ENCODE assay signal across 17 cellular contexts in the genomic region with DNA sequence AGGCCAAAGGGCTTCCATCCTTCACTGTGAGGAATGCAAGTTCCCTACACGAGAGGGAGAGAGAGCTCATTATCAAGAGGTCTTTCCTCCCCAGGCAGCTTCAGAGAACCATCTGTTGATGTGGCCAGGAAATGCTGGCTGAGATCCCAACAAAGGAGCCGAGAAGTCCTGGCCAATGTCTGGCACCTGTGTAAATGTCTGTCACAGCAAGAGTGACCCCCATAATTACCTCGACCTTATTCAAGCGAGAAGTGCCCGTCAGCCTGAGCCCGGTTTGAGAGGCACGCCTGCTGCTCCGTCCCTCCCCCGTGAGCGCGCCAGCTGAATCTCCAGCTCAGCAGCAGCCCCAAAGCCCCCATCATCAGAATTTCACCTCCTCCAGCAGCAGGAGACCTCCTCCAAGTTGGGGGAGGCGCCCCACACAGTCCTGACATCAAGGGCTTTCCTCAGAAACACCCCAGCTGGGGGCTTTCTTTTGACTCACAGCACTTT. TPM values are rescaled to one million over a fixed set of nuclear protein-coding genes. Genes with fewer than 3 reads are reported as not detected.
A peak's percentile ranks its signal among the peaks of the same experiment; 100 is the strongest.
DNase-seq lines count a peak whose midpoint lies in the region; ATAC-seq and TF ChIP-seq lines count a peak whose summit lies in the region.
"Had no signal": no experiment of that assay in that cellular context is flagged by ENCODE, and none has a peak within 500 bp of the region (broad histone marks: within the 10 kb centered on the region; RNA-seq: fewer than 3 reads in every experiment).

No MANE protein-coding gene starts in this region.

- DNase-seq in NCI-H1092 treated with DMSO at 0.1 percent for 48 hours (lab: John Stamatoyannopoulos, UW) (peak; percentile 89), NCI-H345 (lab: John Stamatoyannopoulos, UW) (peak; percentile 88), dermis blood vessel endothelial cell (peak; percentile 26), neural progenitor cell (ENCODE audit: low spot score) (peak; percentile 46), KG1 (lab: John Stamatoyannopoulos, UW) (no peak), HCEC 1CT (no peak), NCI-H1436 (lab: John Stamatoyannopoulos, UW) (no peak)
- DNase-seq: activated CD4-positive, alpha-beta T cell treated with anti-CD3 and anti-CD28 coated beads, Interleukin-2, amount 10 ng/mL, durations not matched to agents 24 days and 14 days; activated naive CD8-positive, alpha-beta T cell treated with anti-CD3 and anti-CD28 coated beads, Interleukin-2, amount 50 U/mL, for 24 hours; activated T-cell treated with anti-CD3 and anti-CD28 coated beads, Interleukin-2, amount 50 U/mL, for 24 hours; NCI-H2029 treated with DMSO at 0.1 percent for 48 hours; Peyer's patch; stimulated activated naive B cell treated with anti-CD40 and anti-IgM and Interleukin-4, amounts not matched to agents 10 μg/mL and 1 μg/mL and 100 μg/mL, for 72 hours; T-helper 2 cell had no signal

- no peak overlapping the region for H2AFZ ChIP-seq in neural progenitor cell (replicated peaks)

- TF ChIP-seq CTCF in neural progenitor cell (IDR thresholded peaks at IDR 0.05), result no peak

- H3K4me1 Mint-ChIP-seq in neural progenitor cell, result peaks cover 92% of the 10 kb centered on the region
- H3K4me1 Mint-ChIP-seq: activated CD4-positive, alpha-beta T cell treated with anti-CD3 and anti-CD28 coated beads, Interleukin-2, amount 10 ng/mL, durations not matched to agents 24 days and 14 days; activated naive CD8-positive, alpha-beta T cell treated with anti-CD3 and anti-CD28 coated beads, Interleukin-2, amount 50 U/mL, for 24 hours had no signal

- ATAC-seq in GM18867 (IDR thresholded peaks at IDR 0.05; ENCODE audit: unreplicated experiment), result no peak
- ATAC-seq: activated naive CD8-positive, alpha-beta T cell treated with anti-CD3 and anti-CD28 coated beads, Interleukin-2, amount 50 U/mL, for 24 hours; stimulated activated naive B cell treated with anti-CD40 and anti-IgM and Interleukin-4, amounts not matched to agents 10 μg/mL and 1 μg/mL and 100 μg/mL, for 72 hours had no signal

- peaks cover 15% of the 10 kb centered on the region for H4K20me1 ChIP-seq in neural progenitor cell (ENCODE audit: low read depth)

- H3K27me3 ChIP-seq in neural progenitor cell, result peaks cover 17% of the 10 kb centered on the region
- H3K27me3 ChIP-seq: Peyer's patch had no signal

- H3K4me3 ChIP-seq in neural progenitor cell, result peak overlapping the region; percentile 7
- H3K4me3 ChIP-seq: Peyer's patch had no signal

- H3K9me3 Mint-ChIP-seq in neural progenitor cell, result peaks cover 7% of the 10 kb centered on the region
- H3K9me3 Mint-ChIP-seq: activated CD4-positive, alpha-beta T cell treated with anti-CD3 and anti-CD28 coated beads, Interleukin-2, amount 10 ng/mL, durations not matched to agents 24 days and 14 days; activated naive CD8-positive, alpha-beta T cell treated with anti-CD3 and anti-CD28 coated beads, Interleukin-2, amount 50 U/mL, for 24 hours; activated T-cell treated with anti-CD3 and anti-CD28 coated beads, Interleukin-2, amount 50 U/mL, for 24 hours; stimulated activated naive B cell treated with anti-CD40 and anti-IgM and Interleukin-4, amounts not matched to agents 10 μg/mL and 1 μg/mL and 100 μg/mL, for 72 hours had no signal

- H3K4me1 ChIP-seq in neural progenitor cell, result peaks cover 67% of the 10 kb centered on the region
- H3K4me1 ChIP-seq: Peyer's patch had no signal

- peaks cover 48% of the 10 kb centered on the region for H3F3A ChIP-seq in neural progenitor cell (ENCODE audit: low read depth)

- no peaks in the 10 kb centered on the region for H3K79me2 ChIP-seq in neural progenitor cell (ENCODE audit: low read depth)

- peaks cover 10% of the 10 kb centered on the region for H3K27me3 Mint-ChIP-seq in neural progenitor cell (ENCODE audit: insufficient read depth, low read depth)

- no peaks in the 10 kb centered on the region for H3K36me3 ChIP-seq in neural progenitor cell
- H3K36me3 ChIP-seq: neutrophil, Peyer's patch had no signal

- peak overlapping the region; percentile 97 for H3K27ac Mint-ChIP-seq in neural progenitor cell
- H3K27ac Mint-ChIP-seq: activated CD4-positive, alpha-beta T cell treated with anti-CD3 and anti-CD28 coated beads, Interleukin-2, amount 10 ng/mL, durations not matched to agents 24 days and 14 days; activated naive CD8-positive, alpha-beta T cell treated with anti-CD3 and anti-CD28 coated beads, Interleukin-2, amount 50 U/mL, for 24 hours; activated T-cell treated with anti-CD3 and anti-CD28 coated beads, Interleukin-2, amount 50 U/mL, for 24 hours; stimulated activated naive B cell treated with anti-CD40 and anti-IgM and Interleukin-4, amounts not matched to agents 10 μg/mL and 1 μg/mL and 100 μg/mL, for 72 hours had no signal

- H3K4me2 ChIP-seq in neural progenitor cell, result peak overlapping the region; percentile 62

- H3K36me3 Mint-ChIP-seq in neural progenitor cell, result peaks cover 3% of the 10 kb centered on the region
- H3K36me3 Mint-ChIP-seq: CD14-positive monocyte; stimulated activated naive B cell treated with anti-CD40 and anti-IgM and Interleukin-4, amounts not matched to agents 10 μg/mL and 1 μg/mL and 100 μg/mL, for 72 hours had no signal

- H3K9ac ChIP-seq in neural progenitor cell, result no peak overlapping the region

- peak overlapping the region; percentile 71 for H3K4me3 Mint-ChIP-seq in neural progenitor cell
- H3K4me3 Mint-ChIP-seq: activated CD4-positive, alpha-beta T cell treated with anti-CD3 and anti-CD28 coated beads, Interleukin-2, amount 10 ng/mL, durations not matched to agents 24 days and 14 days; activated naive CD8-positive, alpha-beta T cell treated with anti-CD3 and anti-CD28 coated beads, Interleukin-2, amount 50 U/mL, for 24 hours; activated T-cell treated with anti-CD3 and anti-CD28 coated beads, Interleukin-2, amount 50 U/mL, for 24 hours; CD14-positive monocyte; stimulated activated naive B cell treated with anti-CD40 and anti-IgM and Interleukin-4, amounts not matched to agents 10 μg/mL and 1 μg/mL and 100 μg/mL, for 72 hours had no signal

- no peak overlapping the region for H3K27ac ChIP-seq in neural progenitor cell
- H3K27ac ChIP-seq: neutrophil, Peyer's patch had no signal

- H3K9me3 ChIP-seq in neural progenitor cell (ENCODE audit: low read depth), result no peaks in the 10 kb centered on the region
- H3K9me3 ChIP-seq: neutrophil, Peyer's patch had no signal

RNA-seq across cellular contexts. Expression of a gene that starts 48.2 kb away (rescaled TPM):
- total RNA-seq in dermis blood vessel endothelial cell, result 0.14 and 0.34 TPM in 2 replicates
- total RNA-seq in neural progenitor cell (ENCODE audit: low replicate concordance), result 1.9 and 4.7 TPM in 2 replicates
- total RNA-seq: activated CD4-positive, alpha-beta T cell treated with anti-CD3 and anti-CD28 coated beads, Interleukin-2, amount 10 ng/mL, durations not matched to agents 24 days and 14 days had no signal

Comparison
In these comparisons a context has a peak if more than half of its experiments do, and no peak if none do; other contexts are left out.
1. DNase-seq: peak in NCI-H1092 treated with DMSO at 0.1 percent for 48 hours (single experiment), NCI-H345 (single experiment), dermis blood vessel endothelial cell (single experiment) and neural progenitor cell (single experiment); none in KG1 (single experiment), HCEC 1CT (single experiment) and NCI-H1436 (single experiment).